Comparison of ENCODE assay signal across 8 cellular contexts in the genomic region with DNA sequence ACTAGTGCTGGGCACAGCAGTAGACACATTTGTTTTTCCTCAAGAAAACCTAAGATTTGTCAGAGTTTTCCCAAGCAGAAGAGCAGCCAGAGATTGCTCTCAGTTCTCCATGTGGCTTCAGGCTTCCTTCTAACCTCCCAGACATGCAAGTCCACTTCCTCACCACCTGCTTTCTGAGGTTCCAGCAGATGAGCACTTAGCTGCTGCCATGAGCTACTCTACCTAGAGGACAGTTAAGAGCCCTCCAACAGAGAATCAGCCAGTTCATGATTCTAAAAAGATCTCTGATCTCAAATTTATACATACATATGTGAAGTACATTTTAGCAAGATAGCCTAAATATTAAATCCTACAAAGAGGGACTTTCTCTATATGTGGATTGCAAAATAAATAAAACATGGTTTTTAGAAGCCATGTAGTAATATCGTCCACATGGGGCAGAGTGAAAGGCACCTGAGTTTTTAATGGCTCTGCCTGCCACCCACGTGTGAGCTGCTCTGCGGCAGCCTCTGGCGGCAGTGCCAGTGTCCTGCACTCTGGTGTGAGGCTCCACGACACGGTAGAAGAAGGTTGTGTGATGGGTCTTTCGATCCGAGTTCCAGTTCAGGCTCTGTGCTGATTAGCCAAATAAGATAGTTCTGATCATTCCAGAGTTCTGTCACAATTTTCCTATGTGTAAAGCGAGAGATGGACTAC. TPM values are rescaled to one million over a fixed set of nuclear protein-coding genes. Genes with fewer than 3 reads are reported as not detected.
DNase-seq lines count a peak whose midpoint lies in the region; ATAC-seq, FAIRE-seq and TF ChIP-seq lines count a peak whose summit lies in the region.

No MANE protein-coding gene starts in this region.

- no peak overlapping the region for H2AFZ ChIP-seq in Karpas-422 (ENCODE audit: low read length)
- H2AFZ ChIP-seq in mesenchymal stem cell (ENCODE audit: low read depth, low read length) = no peak overlapping the region

- DNase-seq in EH (ENCODE audit: low read depth) (peak; percentile 9), Karpas-422 (peak; percentile 86), bronchial epithelial cell (ENCODE audit: low read depth) (peak; percentile 33), mesenchymal stem cell (peak; percentile 17), stomach (peak; percentile 67), NCI-H2081 treated with DMSO at 0.1 percent for 48 hours (lab: John Stamatoyannopoulos, UW) (no peak)

- H3K4me2 ChIP-seq in Karpas-422 (ENCODE audit: low read depth, low read length, poor library complexity, severe bottlenecking) = peak overlapping the region; percentile 4
- no peak overlapping the region for H3K4me2 ChIP-seq in mesenchymal stem cell (ENCODE audit: low read length, poor library complexity, severe bottlenecking)

- no peak overlapping the region for H3K14ac ChIP-seq in mesenchymal stem cell (ENCODE audit: low read length in 2 of 2)

- H2BK120ac ChIP-seq in mesenchymal stem cell (ENCODE audit: low read depth, low read length) = no peak overlapping the region

- no peaks in the 10 kb centered on the region for H3K9me3 ChIP-seq in Karpas-422 (ENCODE audit: low read length)
- H3K9me3 ChIP-seq in mesenchymal stem cell (ENCODE audit: control insufficient read depth, low read length) = no peaks in the 10 kb centered on the region
- H3K9me3 ChIP-seq in stomach = no peaks in the 10 kb centered on the region

- no peak overlapping the region for H2BK5ac ChIP-seq in mesenchymal stem cell (ENCODE audit: low read depth, low read length, poor library complexity, severe bottlenecking)

- no peak overlapping the region for H2AK5ac ChIP-seq in mesenchymal stem cell (ENCODE audit: low read length, severe bottlenecking)

- no peaks in the 10 kb centered on the region for H3K9me2 ChIP-seq in Karpas-422 (replicated peaks; ENCODE audit: insufficient read depth, low read length)

- no peaks in the 10 kb centered on the region for H3K79me1 ChIP-seq in mesenchymal stem cell (replicated peaks; ENCODE audit: low read length, poor library complexity, severe bottlenecking)

- no peak overlapping the region for H4K91ac ChIP-seq in mesenchymal stem cell (ENCODE audit: low read length)

- intact Hi-C loops in stomach (cut with DNase I; ENCODE audit: low total_unique reads) = no loop called here

- H4K8ac ChIP-seq in mesenchymal stem cell (ENCODE audit: low read length) = no peak overlapping the region

- H3K27me3 ChIP-seq in Karpas-422 (ENCODE audit: low read length) (no peaks in the 10 kb centered on the region), bronchial epithelial cell (ENCODE audit: control insufficient read depth, insufficient read depth, low read length) (no peaks in the 10 kb centered on the region), mesenchymal stem cell (ENCODE audit: control insufficient read depth in 1 of 2, insufficient read depth in 1 of 2, low read length in 2 of 2) (no peaks in the 10 kb centered on the region), stomach (no peaks in the 10 kb centered on the region)

- peak; percentile 92 for ATAC-seq in GM21619 (IDR thresholded peaks at IDR 0.05; ENCODE audit: unreplicated experiment)

- peak; percentile 89 for TF ChIP-seq CTCF in VCaP (conservative IDR thresholded peaks at IDR 0.05)
- peak; percentile 60 for TF ChIP-seq CTCF in bronchial epithelial cell (IDR thresholded peaks at IDR 0.05; ENCODE audit: insufficient read depth, low read length, severe bottlenecking)
- peak in 5 of 7 experiments; percentile 62 to 78 (median 63) for TF ChIP-seq CTCF in stomach (IDR thresholded peaks at IDR 0.05)

- H3K4ac ChIP-seq in mesenchymal stem cell (ENCODE audit: low read depth in 1 of 2, low read length in 2 of 2) = no peak overlapping the region

- H3K27ac ChIP-seq in Karpas-422 (ENCODE audit: low read length) (peak overlapping the region; percentile 82), VCaP (no peak overlapping the region), mesenchymal stem cell (ENCODE audit: low read length, poor library complexity, severe bottlenecking) (no peak overlapping the region), stomach (peak overlapping the region in 2 of 5 donors; percentile 38 to 44)

- H3K79me2 ChIP-seq in Karpas-422 (ENCODE audit: low read length) = 0 out of 2 replicates have a peak, but pooled peaks cover 4% of the 10 kb centered on the region

- no peak overlapping the region for H3K18ac ChIP-seq in mesenchymal stem cell (ENCODE audit: low read depth in 1 of 2, low read length in 2 of 2)

- no peak overlapping the region for H3K23ac ChIP-seq in mesenchymal stem cell (ENCODE audit: low read length in 2 of 2)

- H4K20me1 ChIP-seq in Karpas-422 (ENCODE audit: insufficient read depth, low read depth, low read length) = no peaks in the 10 kb centered on the region

- H3K36me3 ChIP-seq in Karpas-422 (ENCODE audit: insufficient read depth, low read length) (peaks cover 9% of the 10 kb centered on the region), bronchial epithelial cell (ENCODE audit: control insufficient read depth, insufficient read depth, low read length) (no peaks in the 10 kb centered on the region), mesenchymal stem cell (ENCODE audit: control insufficient read depth in 1 of 2, insufficient read depth in 2 of 2, low read depth in 1 of 2, low read length in 2 of 2) (peaks cover 3 to 43% of the 10 kb centered on the region in 2 experiments), stomach (peaks cover 0 to 26% (median 19%) of the 10 kb centered on the region in 4 donors)

- 58% methylated on average over 9 of the region's 9 CpGs for WGBS in mesenchymal stem cell
- 33 to 54% (median 38%) methylated on average over 9 of the region's 9 CpGs for WGBS in stomach, 5 donors

- peaks cover 42% of the 10 kb centered on the region for H3K4me1 ChIP-seq in Karpas-422 (ENCODE audit: low read length)
- no peaks in the 10 kb centered on the region for H3K4me1 ChIP-seq in mesenchymal stem cell (ENCODE audit: control insufficient read depth, insufficient read depth, low read depth, low read length)
- H3K4me1 ChIP-seq in stomach = peaks cover 0 to 17% (median 0%) of the 10 kb centered on the region in 4 donors

- no peak for TF ChIP-seq EP300 in stomach (IDR thresholded peaks at IDR 0.05)

- H3K9ac ChIP-seq in Karpas-422 (ENCODE audit: low read length) (peak overlapping the region; percentile 37; the same call in 1 of the 2 replicates), mesenchymal stem cell (ENCODE audit: low read length) (peak overlapping the region; percentile 25)

- H2BK15ac ChIP-seq in mesenchymal stem cell (ENCODE audit: low read depth, poor library complexity, severe bottlenecking) = no peak overlapping the region

- no peak overlapping the region for H2BK12ac ChIP-seq in mesenchymal stem cell (ENCODE audit: low read length in 2 of 2)

- H3K4me3 ChIP-seq in Karpas-422 (ENCODE audit: low read length) = no peak overlapping the region
- no peak overlapping the region for H3K4me3 ChIP-seq in bronchial epithelial cell (ENCODE audit: low read depth, low read length)
- no peak overlapping the region for H3K4me3 ChIP-seq in mesenchymal stem cell (ENCODE audit: insufficient read depth in 1 of 2, low read depth in 1 of 2, low read length in 2 of 2)
- H3K4me3 ChIP-seq in stomach = no peak overlapping the region

- TF ChIP-seq POLR2A in stomach (IDR thresholded peaks at IDR 0.05) = no peak

- FAIRE-seq in bronchial epithelial cell (lab: Jason Lieb, UNC) = no peak

RNA-seq across cellular contexts. Expression of a gene that starts 10.3 kb away (rescaled TPM):
- total RNA-seq in Karpas-422 (2014; rRNA removed; shearing (Covaris generic); ENCODE audit: low replicate concordance) = 45.7 and 61.3 TPM in 2 replicates
- total RNA-seq in bronchial epithelial cell = 2.2 and 7.4 TPM in 2 replicates
- polyA plus RNA-seq in mesenchymal stem cell (2013, experiment 1 of 2) = 8.0 TPM
- 8.2 TPM for polyA plus RNA-seq in mesenchymal stem cell (2013, experiment 2 of 2)
- 10 to 100 TPM in 4 of 5 donors, 1 to 10 TPM in 1; 7.0 to 33.2 (median 13.6) TPM for total RNA-seq in stomach
- 10 to 100 TPM in 1 of 3 donors, 1 to 10 TPM in 2; 6.0 to 11.5 (median 7.0) TPM for polyA plus RNA-seq in stomach

RNA-seq across cellular contexts. Expression of a gene that starts 25.6 kb away (rescaled TPM):
- total RNA-seq in Karpas-422 (2014; rRNA removed; shearing (Covaris generic); ENCODE audit: low replicate concordance) = 1.9 and 5.1 TPM in 2 replicates
- total RNA-seq in bronchial epithelial cell (not detected in 2 replicates), stomach (under 1 TPM in 2 of 5 donors, not detected in 3; 0.58 to 0.73 TPM)
- polyA plus RNA-seq in mesenchymal stem cell (2013, experiment 1 of 2) = not detected
- polyA plus RNA-seq in mesenchymal stem cell (2013, experiment 2 of 2) = not detected
- polyA plus RNA-seq in stomach = 1 to 10 TPM in 1 of 3 donors, under 1 TPM in 1, not detected in 1; 0.56 to 1.1 TPM
